14 cellular contexts compared by ENCODE assay signal in genomic region chr1:154342836-154343472, GRCh38. TPM values are rescaled to one million over a fixed set of nuclear protein-coding genes. Genes with fewer than 3 reads are reported as not detected.
DNase-seq lines count a peak whose midpoint lies in the region; ATAC-seq, FAIRE-seq and TF ChIP-seq lines count a peak whose summit lies in the region.
"Had no signal": no experiment of that assay in that cellular context is flagged by ENCODE, and none has a peak within 500 bp of the region (broad histone marks: within the 10 kb centered on the region; RNA-seq: fewer than 3 reads in every experiment).

No MANE protein-coding gene starts in this region.

- peaks cover 95% of the 10 kb centered on the region for H3K36me3 ChIP-seq in right atrium auricular region
- H3K36me3 ChIP-seq in pancreas: peaks cover 0 to 5% (median 5%) of the 10 kb centered on the region in 3 donors
- H3K36me3 ChIP-seq in suprapubic skin: peaks cover 91% of the 10 kb centered on the region

- peak overlapping the region; percentile 85 for H3K4me3 Mint-ChIP-seq in activated naive CD8-positive, alpha-beta T cell

- H3K4me3 ChIP-seq in right atrium auricular region: no peak overlapping the region
- no peak overlapping the region for H3K4me3 ChIP-seq in pancreas
- H3K4me3 ChIP-seq in suprapubic skin: no peak overlapping the region
- H3K4me3 ChIP-seq: tibial artery had no signal

- H3K9me3 ChIP-seq in right atrium auricular region (no peaks in the 10 kb centered on the region), pancreas (no peaks in the 10 kb centered on the region), suprapubic skin (no peaks in the 10 kb centered on the region)
- H3K9me3 ChIP-seq: tibial artery had no signal

- intact Hi-C loops in Right ventricle myocardium superior (cut with DNase I): no loop called here
- intact Hi-C loops in pancreas (cut with DNase I): no loop called here

- FAIRE-seq in pancreas (lab: Jason Lieb, UNC): no peak

- H3K27ac Mint-ChIP-seq in activated naive CD8-positive, alpha-beta T cell: peak overlapping the region; percentile 97

- WGBS in pancreas, 2 donors: 86 to 89% methylated on average over 21 of the region's 21 CpGs
- WGBS in suprapubic skin: 74% methylated on average over 21 of the region's 21 CpGs

- no peaks in the 10 kb centered on the region for H3K27me3 Mint-ChIP-seq in activated naive CD8-positive, alpha-beta T cell

- H3K4me1 ChIP-seq in right atrium auricular region (no peaks in the 10 kb centered on the region), pancreas (no peaks in the 10 kb centered on the region), suprapubic skin (peaks cover 3% of the 10 kb centered on the region)
- H3K4me1 ChIP-seq: tibial artery had no signal

- peaks cover 30% of the 10 kb centered on the region for H3K36me3 Mint-ChIP-seq in activated naive CD8-positive, alpha-beta T cell

- H3K4me1 Mint-ChIP-seq in activated naive CD8-positive, alpha-beta T cell (ENCODE audit: low read depth): peaks cover 95% of the 10 kb centered on the region

- no peak for TF ChIP-seq POLR2A in suprapubic skin (IDR thresholded peaks at IDR 0.05)

- DNase-seq in Right ventricle myocardium superior (peak; percentile 65), right atrium auricular region (ENCODE audit: low spot score) (no peak), pancreas (no peak), NCI-H2171 treated with DMSO at 0.1 percent for 48 hours (lab: John Stamatoyannopoulos, UW) (no peak), hepatic stellate cell (ENCODE audit: low spot score) (no peak), superior temporal gyrus (ENCODE audit: extremely low spot score) (no peak), suprapubic skin (ENCODE audit: low spot score in 2 of 2) (no peak)
- DNase-seq: NCI-H446 treated with DMSO at 0.1 percent for 48 hours, tibial artery, WERI-Rb-1 had no signal

- TF ChIP-seq EP300 in suprapubic skin (IDR thresholded peaks at IDR 0.05): no peak

- ATAC-seq in Right ventricle myocardium superior (ENCODE audit: poor library complexity) (peak; percentile 44), pancreas (peak in 3 of 4 donors; percentile 8 to 50 (median 46))

- H3K27ac ChIP-seq in right atrium auricular region (no peak overlapping the region), pancreas (no peak overlapping the region), suprapubic skin (no peak overlapping the region)
- H3K27ac ChIP-seq: tibial artery, WERI-Rb-1 had no signal

- H3K27me3 ChIP-seq in right atrium auricular region (no peaks in the 10 kb centered on the region), pancreas (no peaks in the 10 kb centered on the region), suprapubic skin (no peaks in the 10 kb centered on the region)
- H3K27me3 ChIP-seq: tibial artery had no signal

- TF ChIP-seq CTCF in right atrium auricular region (IDR thresholded peaks at IDR 0.05) (no peak), pancreas (IDR thresholded peaks at IDR 0.05) (no peak), suprapubic skin (IDR thresholded peaks at IDR 0.05) (no peak)

- no peaks in the 10 kb centered on the region for H3K9me3 Mint-ChIP-seq in activated naive CD8-positive, alpha-beta T cell (ENCODE audit: low read depth)

RNA-seq across cellular contexts. Expression of gene ATP8B2, which starts 17.6 kb away (rescaled TPM):
- total RNA-seq in Right ventricle myocardium superior: 11.0 TPM
- 10 to 100 TPM; 22.8 to 82.5 TPM for total RNA-seq in right atrium auricular region
- 10 to 100 TPM in 1 of 6 donors, 1 to 10 TPM in 5; 3.7 to 14.4 (median 6.1) TPM for total RNA-seq in pancreas
- polyA plus RNA-seq in pancreas: 1 to 10 TPM; 6.2 to 9.9 TPM
- 10 to 100 TPM; 14.4 to 34.4 (median 22.0) TPM for total RNA-seq in suprapubic skin

RNA-seq across cellular contexts. Expression of gene AQP10, which starts 22.1 kb away (rescaled TPM):
- total RNA-seq in Right ventricle myocardium superior (0.08 TPM), right atrium auricular region (not detected), pancreas (under 1 TPM in 1 of 6 donors, not detected in 5; 0.09 TPM), suprapubic skin (under 1 TPM in 1 of 4 donors, not detected in 3; 0.26 TPM)
- polyA plus RNA-seq in pancreas: under 1 TPM in 1 of 2 donors, not detected in 1; 0.07 TPM
- total RNA-seq: A673, epithelial cell of proximal tubule, myocyte had no signal
